Comparison of ENCODE assay signal across 8 cellular contexts in genomic region chr2:61658841-61659780, GRCh38.
DNase-seq lines count a peak whose midpoint lies in the region; ATAC-seq, FAIRE-seq and TF ChIP-seq lines count a peak whose summit lies in the region.

No MANE protein-coding gene starts in this region.

- H3K27ac ChIP-seq in IMR-90 (ENCODE audit: insufficient read depth, low read length) (no peak overlapping the region), spleen (no peak overlapping the region)

- CTCF ChIA-PET in IMR-90 (lab: Yijun Ruan, JAX): interaction anchor here (0.7 to 1.1 kb wide), 4 partner anchors 9 to 14 kb away, joined by 3 to 4 read pairs (median 4); no protein-coding TSS in a partner anchor

- no peak overlapping the region for H2AFZ ChIP-seq in IMR-90 (replicated peaks; ENCODE audit: low read length, poor library complexity)

- in situ Hi-C loops in IMR-90 (cut with MboI; ENCODE audit: low sequenced_read_pairs): no loop called here

- H3K4me3 ChIP-seq in IMR-90 (ENCODE audit: insufficient read depth, low read depth, low read length) (no peak overlapping the region), spleen (no peak overlapping the region)

- H3K9ac ChIP-seq in IMR-90 (ENCODE audit: low read depth, low read length): 0 out of 2 replicates have a peak overlapping the region, but pooled peaks have one; percentile 25

- H2AK5ac ChIP-seq in IMR-90 (ENCODE audit: low read depth, low read length): no peak overlapping the region

- H3K36me3 ChIP-seq in IMR-90 (ENCODE audit: control insufficient read depth, insufficient read depth, low read length) (no peaks in the 10 kb centered on the region), spleen (no peaks in the 10 kb centered on the region)

- ATAC-seq in IMR-90 (ENCODE audit: low read depth) (peak; percentile 85), left cardiac atrium (peak; percentile 80 to 90)

- H3K79me1 ChIP-seq in IMR-90 (ENCODE audit: low read depth in 1 of 2, low read length in 2 of 2): no peaks in the 10 kb centered on the region

- H3K9me3 ChIP-seq in IMR-90 (ENCODE audit: control insufficient read depth, insufficient read depth, low read length) (no peaks in the 10 kb centered on the region), spleen (no peaks in the 10 kb centered on the region)

- no peaks in the 10 kb centered on the region; the same call in none of the 2 replicates for H3K9me1 ChIP-seq in IMR-90 (ENCODE audit: insufficient read depth, low read length)

- peak; percentile 60 for TF ChIP-seq CTCF in IMR-90 (conservative IDR thresholded peaks at IDR 0.05; ENCODE audit: low read depth, low read length)
- TF ChIP-seq CTCF in spleen (IDR thresholded peaks at IDR 0.05 in 8 of 11, conservative IDR thresholded peaks at IDR 0.05 in 3 of 11): peak in 8 of 11 experiments; percentile 26 to 57 (median 43)

- H2AK9ac ChIP-seq in IMR-90 (replicated peaks; ENCODE audit: low read depth, low read length, poor library complexity): no peak overlapping the region

- BruUV-seq in IMR-90 (replicated peaks; lab: Mats Ljungman, UMichigan): no TSS peak

- TF ChIP-seq RAD21 in IMR-90 (IDR thresholded peaks at IDR 0.05; ENCODE audit: low read length): peak; percentile 72

- no peak overlapping the region for H2BK20ac ChIP-seq in IMR-90 (ENCODE audit: low read depth, low read length)

- DNase-seq in EH (ENCODE audit: low read depth) (peak; percentile 70), IMR-90 (peak; percentile 61), left cardiac atrium (no peak), spleen (no peak), NCI-H774 (lab: John Stamatoyannopoulos, UW) (no peak), GM19238 (ENCODE audit: insufficient read length, low spot score) (no peak)
- no peak for DNase-seq in activated naive CD4-positive, alpha-beta T cell treated with Interleukin-2 at 50 U/mL for 16 hours

- H3K56ac ChIP-seq in IMR-90 (ENCODE audit: extremely low read depth, insufficient read depth, low read length): no peak overlapping the region

- POLR2A ChIA-PET in IMR-90 (lab: Charles Lee; ENCODE audit: unreplicated experiment): no interaction called here

- peak overlapping the region; percentile 34; the same call in 1 of the 2 replicates for H3K4me2 ChIP-seq in IMR-90 (ENCODE audit: low read depth, low read length)

- no peaks in the 10 kb centered on the region for H4K20me1 ChIP-seq in IMR-90 (ENCODE audit: insufficient read depth, low read length)

- peaks cover 5% of the 10 kb centered on the region; the same call in 1 of the 2 replicates for H3K4me1 ChIP-seq in IMR-90 (ENCODE audit: control insufficient read depth, insufficient read depth, low read length)
- H3K4me1 ChIP-seq in spleen: no peaks in the 10 kb centered on the region

- H3K27me3 ChIP-seq in IMR-90 (ENCODE audit: control insufficient read depth, insufficient read depth, low read length) (no peaks in the 10 kb centered on the region), spleen (replicated peaks in 1 of 7) (no peaks in the 10 kb centered on the region)

- H3K4ac ChIP-seq in IMR-90 (ENCODE audit: low read depth, low read length): no peak overlapping the region

- no peak overlapping the region for H4K91ac ChIP-seq in IMR-90 (ENCODE audit: insufficient read depth, low read depth, low read length)

- H3K23ac ChIP-seq in IMR-90 (ENCODE audit: low read depth, low read length): no peak overlapping the region

- TF ChIP-seq POLR2A in IMR-90 (IDR thresholded peaks at IDR 0.05; ENCODE audit: low read depth, low read length) (no peak), spleen (IDR thresholded peaks at IDR 0.05) (no peak)

- H2BK120ac ChIP-seq in IMR-90 (ENCODE audit: low read depth, low read length): no peak overlapping the region

- intact Hi-C loops in IMR-90 (cut with micrococcal nuclease): loop anchor here (2.0 to 5.0 kb wide), 2 partner anchors 122 to 524 kb away; partner anchors contain the start of gene XPO1
- intact Hi-C loops in left cardiac atrium (cut with DNase I): loop anchor here in 1 of 2 donors (2.0 kb wide), 1 partner anchor 122 kb away; no protein-coding TSS in a partner anchor
- intact Hi-C loops in spleen (cut with DNase I; ENCODE audit: low total_unique reads): no loop called here

- H3K18ac ChIP-seq in IMR-90 (ENCODE audit: low read depth, low read length): no peak overlapping the region

- peak overlapping the region in 1 of 2 experiments; percentile 26; a peak in 1 of 4 replicates for H4K8ac ChIP-seq in IMR-90 (ENCODE audit: low read depth in 2 of 2, low read length in 2 of 2)

- peak; percentile 61 for FAIRE-seq in TTC549 (lab: Jason Lieb, UNC)

- no peak overlapping the region for H2BK15ac ChIP-seq in IMR-90 (ENCODE audit: low read depth, low read length)

- dilution Hi-C loops in IMR-90 (cut with HindIII; ENCODE audit: low sequenced_read_pairs, unreplicated experiment): no loop called here

- peak overlapping the region; percentile 29; the same call in 1 of the 2 replicates for H3K14ac ChIP-seq in IMR-90 (replicated peaks; ENCODE audit: low read depth, low read length)

- WGBS in IMR-90 (ENCODE audit: extremely low coverage in 2 of 2, insufficient read length in 1 of 2), 2 experiments: no CpG with 5 or more reads among the region's 3 CpGs
- 61 to 84% (median 66%) methylated on average over 3 of the region's 3 CpGs for WGBS in spleen, 5 donors

- H4K5ac ChIP-seq in IMR-90 (ENCODE audit: low read depth, low read length): no peak overlapping the region

- no peak overlapping the region for H2BK5ac ChIP-seq in IMR-90 (ENCODE audit: low read depth, low read length, poor library complexity, severe bottlenecking)

TF ChIP-seq in IMR-90, 13 proteins besides CTCF, POLR2A, EP300 and RAD21:
- TF ChIP-seq FOS (IDR thresholded peaks at IDR 0.05; ENCODE audit: low read depth, low read length) (no peak), SMC3 (IDR thresholded peaks at IDR 0.05; ENCODE audit: low read depth, low read length) (peak; percentile 54), NFE2L2 (IDR thresholded peaks at IDR 0.05; ENCODE audit: low read depth, low read length) (0 out of 2 replicates have a peak, but pooled peaks have one; percentile 14)

Comparison
In these comparisons a context has a peak if more than half of its experiments do, and no peak if none do; other contexts are left out.
1. DNase-seq: peak in EH (single experiment) and IMR-90 (single experiment); none in left cardiac atrium (single experiment), spleen (single experiment), NCI-H774 (single experiment), GM19238 (single experiment) and activated naive CD4-positive, alpha-beta T cell treated with Interleukin-2 at 50 U/mL for 16 hours (single experiment).